In the genomic region with DNA sequence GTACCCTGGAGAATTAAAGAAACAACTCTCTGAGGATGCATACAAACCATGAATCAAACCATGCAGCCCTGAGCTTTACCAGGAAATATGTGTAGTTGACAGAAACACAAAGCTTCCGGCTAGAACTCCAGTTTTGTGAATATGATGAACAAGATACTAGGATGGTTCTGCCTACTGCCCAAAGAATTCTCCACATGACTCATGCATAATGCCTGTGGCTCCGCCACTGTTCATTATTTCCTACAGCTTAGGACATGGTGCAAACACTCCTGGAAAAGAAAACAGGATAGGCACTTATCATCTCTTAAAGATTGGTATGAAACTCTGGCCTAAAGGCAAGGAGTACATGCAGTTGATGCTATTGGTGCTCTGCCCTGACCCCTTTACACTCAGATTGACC, we compare ENCODE assay signal across 19 cellular contexts.
DNase-seq lines count a peak whose midpoint lies in the region; ATAC-seq, FAIRE-seq and TF ChIP-seq lines count a peak whose summit lies in the region.
"Had no signal": no experiment of that assay in that cellular context is flagged by ENCODE, and none has a peak within 500 bp of the region (broad histone marks: within the 10 kb centered on the region; RNA-seq: fewer than 3 reads in every experiment).

No MANE protein-coding gene starts in this region.

- H3K36me3 ChIP-seq in astrocyte (ENCODE audit: insufficient read depth, low read length), result no peaks in the 10 kb centered on the region
- H3K36me3 ChIP-seq in kidney epithelial cell (ENCODE audit: control insufficient read depth, insufficient read depth, low read length), result no peaks in the 10 kb centered on the region
- H3K36me3 ChIP-seq: tibial nerve had no signal

- H3K9me3 Mint-ChIP-seq in astrocyte (ENCODE audit: unreplicated experiment), result no peaks in the 10 kb centered on the region
- H3K9me3 Mint-ChIP-seq in type B pancreatic cell, result no peaks in the 10 kb centered on the region
- H3K9me3 Mint-ChIP-seq: stimulated activated naive B cell treated with anti-CD40 and anti-IgM and Interleukin-4, amounts not matched to agents 10 μg/mL and 1 μg/mL and 100 μg/mL, for 72 hours had no signal

- H3K4me3 ChIP-seq in astrocyte (ENCODE audit: insufficient read depth, low read depth, low read length) (no peak overlapping the region), kidney epithelial cell (ENCODE audit: low read depth, low read length) (no peak overlapping the region)
- H3K4me3 ChIP-seq: PC-9, tibial nerve had no signal

- peaks cover 7% of the 10 kb centered on the region for H3K4me1 ChIP-seq in astrocyte (ENCODE audit: insufficient read depth, low read length)
- H3K4me1 ChIP-seq: tibial nerve had no signal

- ATAC-seq in GM18861 (IDR thresholded peaks at IDR 0.05; ENCODE audit: unreplicated experiment), result no peak
- ATAC-seq: left cardiac atrium had no signal

- H3K79me2 ChIP-seq in astrocyte (ENCODE audit: insufficient read depth, low read length), result no peaks in the 10 kb centered on the region

- DNase-seq in AG08396 (ENCODE audit: low spot score) (peak; percentile 29), HPDE6-E6E7 (ENCODE audit: extremely low spot score) (peak; percentile 56), astrocyte (ENCODE audit: low read depth) (peak; percentile 36), kidney epithelial cell (ENCODE audit: low read depth) (peak; percentile 29), ecto neural progenitor cell (ENCODE audit: low spot score) (no peak), type B pancreatic cell (ENCODE audit: extremely low spot score, unreplicated experiment) (no peak)
- DNase-seq in activated CD8-positive, alpha-beta memory T cell treated with anti-CD3 and anti-CD28 coated beads, Interleukin-2, amount 50 U/mL, for 48 hours, result no peak
- DNase-seq: activated CD4-positive, alpha-beta T cell treated with anti-CD3 and anti-CD28 coated beads, Interleukin-2, amount 50 U/mL, for 4 hours; activated naive CD4-positive, alpha-beta T cell treated with anti-CD3 and anti-CD28 coated beads, Interleukin-2, amount 50 U/mL, for 16 hours; activated T-cell treated with anti-CD3 and anti-CD28 coated beads, Interleukin-2, amount 50 U/mL, for 1 hour; CD8-positive, alpha-beta memory T cell; dermis blood vessel endothelial cell; hypothalamus; left cardiac atrium; NCI-H82; stimulated activated naive B cell treated with anti-CD40 and anti-IgM and Interleukin-4, amounts not matched to agents 10 μg/mL and 1 μg/mL and 100 μg/mL, for 72 hours had no signal

- no peak overlapping the region for H3K27ac Mint-ChIP-seq in astrocyte (ENCODE audit: unreplicated experiment)
- H3K27ac Mint-ChIP-seq in type B pancreatic cell, result no peak overlapping the region
- H3K27ac Mint-ChIP-seq: CD8-positive, alpha-beta memory T cell; stimulated activated naive B cell treated with anti-CD40 and anti-IgM and Interleukin-4, amounts not matched to agents 10 μg/mL and 1 μg/mL and 100 μg/mL, for 72 hours had no signal

- H4K20me1 ChIP-seq in astrocyte (ENCODE audit: insufficient read depth, low read length), result no peaks in the 10 kb centered on the region

- H2AFZ ChIP-seq in astrocyte (ENCODE audit: low read depth, low read length), result no peak overlapping the region
- H2AFZ ChIP-seq: PC-9 had no signal

- H3K9ac ChIP-seq in astrocyte (ENCODE audit: low read length), result no peak overlapping the region

- H3K36me3 Mint-ChIP-seq in astrocyte (ENCODE audit: low read depth, unreplicated experiment) (no peaks in the 10 kb centered on the region), type B pancreatic cell (no peaks in the 10 kb centered on the region)
- H3K36me3 Mint-ChIP-seq: CD8-positive, alpha-beta memory T cell; stimulated activated naive B cell treated with anti-CD40 and anti-IgM and Interleukin-4, amounts not matched to agents 10 μg/mL and 1 μg/mL and 100 μg/mL, for 72 hours had no signal

- peak overlapping the region; percentile 8 for H3K4me2 ChIP-seq in astrocyte (ENCODE audit: low read length)
- H3K4me2 ChIP-seq: PC-9 had no signal

- no peaks in the 10 kb centered on the region for H3K27me3 Mint-ChIP-seq in astrocyte (ENCODE audit: low read depth, unreplicated experiment)
- H3K27me3 Mint-ChIP-seq in type B pancreatic cell, result peaks cover 3% of the 10 kb centered on the region
- H3K27me3 Mint-ChIP-seq: CD8-positive, alpha-beta memory T cell; stimulated activated naive B cell treated with anti-CD40 and anti-IgM and Interleukin-4, amounts not matched to agents 10 μg/mL and 1 μg/mL and 100 μg/mL, for 72 hours had no signal

- H3K4me3 Mint-ChIP-seq in astrocyte (ENCODE audit: unreplicated experiment) (no peak overlapping the region), type B pancreatic cell (no peak overlapping the region)
- H3K4me3 Mint-ChIP-seq: CD8-positive, alpha-beta memory T cell; stimulated activated naive B cell treated with anti-CD40 and anti-IgM and Interleukin-4, amounts not matched to agents 10 μg/mL and 1 μg/mL and 100 μg/mL, for 72 hours had no signal

- H3K4me1 Mint-ChIP-seq in astrocyte (ENCODE audit: low read depth, unreplicated experiment), result peaks cover 15% of the 10 kb centered on the region
- H3K4me1 Mint-ChIP-seq in type B pancreatic cell (ENCODE audit: unreplicated experiment), result no peaks in the 10 kb centered on the region
- H3K4me1 Mint-ChIP-seq: CD8-positive, alpha-beta memory T cell; stimulated activated naive B cell treated with anti-CD40 and anti-IgM and Interleukin-4, amounts not matched to agents 10 μg/mL and 1 μg/mL and 100 μg/mL, for 72 hours had no signal

- TF ChIP-seq CTCF in astrocyte (IDR thresholded peaks at IDR 0.05; ENCODE audit: insufficient read depth, low read depth, low read length), result no peak
- TF ChIP-seq CTCF in kidney epithelial cell (IDR thresholded peaks at IDR 0.05; ENCODE audit: insufficient read depth, low read length, poor library complexity, severe bottlenecking), result no peak
- no peak for TF ChIP-seq CTCF in type B pancreatic cell (conservative IDR thresholded peaks at IDR 0.05)

- H3K9me3 ChIP-seq in astrocyte (ENCODE audit: insufficient read depth, low read depth, low read length), result no peaks in the 10 kb centered on the region
- H3K9me3 ChIP-seq: tibial nerve had no signal

- FAIRE-seq in astrocyte (lab: Jason Lieb, UNC), result peak; percentile 69

- no peak overlapping the region for H3K27ac ChIP-seq in astrocyte (ENCODE audit: low read depth, low read length)
- H3K27ac ChIP-seq: PC-9, tibial nerve had no signal

- H3K27me3 ChIP-seq in astrocyte (ENCODE audit: insufficient read depth, low read length) (no peaks in the 10 kb centered on the region), kidney epithelial cell (ENCODE audit: control insufficient read depth, insufficient read depth, low read length) (no peaks in the 10 kb centered on the region)
- H3K27me3 ChIP-seq: tibial nerve had no signal

Comparison
In these comparisons a context has a peak if more than half of its experiments do, and no peak if none do; other contexts are left out.
1. DNase-seq: peak in AG08396 (single experiment), HPDE6-E6E7 (single experiment), astrocyte (single experiment) and kidney epithelial cell (single experiment); none in ecto neural progenitor cell (single experiment), type B pancreatic cell (single experiment) and activated CD8-positive, alpha-beta memory T cell treated with anti-CD3 and anti-CD28 coated beads, Interleukin-2, amount 50 U/mL, for 48 hours (single experiment).